Comparison of ENCODE assay signal across 29 cellular contexts in genomic region chr5:135145985-135146384, GRCh38.
"Had no signal": no experiment of that assay in that cellular context is flagged by ENCODE, and none has a peak within 500 bp of the region (broad histone marks: within the 10 kb centered on the region; RNA-seq: fewer than 3 reads in every experiment).

No MANE protein-coding gene starts in this region.

- FAIRE-seq: urothelium cell line had no signal

- DNase-seq: natural killer cell; occipital lobe; ovary; posterior cingulate gyrus; psoas muscle; right cardiac atrium; spleen; stimulated activated CD4-positive, alpha-beta T cell treated with anti-CD3 and anti-CD28 coated beads, Interleukin-12 subunit alpha, Interleukin-12 subunit beta, amount 100 ng/mL, for 4 hours; stimulated activated CD4-positive, alpha-beta T cell treated with anti-CD3 and anti-CD28 coated beads, Interleukin-1b, Interleukin-23, amount 100 ng/mL, for 48 hours; stimulated activated CD4-positive, alpha-beta T cell treated with anti-CD3 and anti-CD28 coated beads, Interleukin-4, amount 100 ng/mL, for 1 hour; stimulated activated CD4-positive, alpha-beta T cell treated with anti-CD3 and anti-CD28 coated beads, Interleukin-4, amount 100 ng/mL, for 4 hours; stimulated activated CD8-positive, alpha-beta memory T cell treated with anti-CD3 and anti-CD28 coated beads, Interleukin-4, amount 100 ng/mL, for 48 hours; stimulated activated naive CD4-positive, alpha-beta T cell; stimulated activated naive CD8-positive, alpha-beta T cell treated with anti-CD3 and anti-CD28 coated beads, Interleukin-15, amount 100 ng/mL, for 72 hours; stimulated activated naive CD8-positive, alpha-beta T cell treated with anti-CD3 and anti-CD28 coated beads, Interleukin-15, Interleukin-2, amounts not matched to agents 100 U/mL and 50 U/mL, for 24 hours; substantia nigra; testis; trophoblast cell; upper lobe of left lung had no signal

- ATAC-seq: natural killer cell; psoas muscle; right cardiac atrium; sciatic nerve; stimulated activated memory B cell treated with anti-CD40 and anti-IgM and Interleukin-4, amounts not matched to agents 10 μg/mL and 1 μg/mL and 100 μg/mL, for 72 hours; stimulated activated naive CD8-positive, alpha-beta T cell treated with anti-CD3 and anti-CD28 coated beads, Interleukin-15, amount 100 ng/mL, for 72 hours; stimulated activated naive CD8-positive, alpha-beta T cell treated with anti-CD3 and anti-CD28 coated beads, Interleukin-15, Interleukin-2, amounts not matched to agents 100 U/mL and 50 U/mL, for 24 hours had no signal

- H3K27ac ChIP-seq: neural progenitor cell, ovary, parathyroid adenoma, psoas muscle, skin epidermis, spleen, suprapubic skin, testis, tibial nerve, upper lobe of left lung, vagina had no signal

- H3K27me3 ChIP-seq: ovary, suprapubic skin, testis, tibial nerve, upper lobe of left lung, vagina had no signal

- H3K4me2 ChIP-seq: neural progenitor cell, smooth muscle cell had no signal

- H3K36me3 ChIP-seq: neural progenitor cell, ovary, spleen, suprapubic skin, tibial nerve, upper lobe of left lung, vagina had no signal

- H3K9ac ChIP-seq: neural progenitor cell, parathyroid adenoma had no signal

- H2AFZ ChIP-seq: neural progenitor cell, parathyroid adenoma had no signal

- H3K4me3 ChIP-seq: neural progenitor cell, ovary, psoas muscle, skin epidermis, smooth muscle cell, spleen, suprapubic skin, testis, tibial nerve, upper lobe of left lung, vagina had no signal

- H3K9me3 ChIP-seq: ovary, psoas muscle, suprapubic skin, testis, tibial nerve, upper lobe of left lung, vagina had no signal

- H3K4me1 ChIP-seq: parathyroid adenoma, suprapubic skin, testis, tibial nerve, vagina had no signal
